14 cellular contexts compared by ENCODE assay signal in the genomic region with DNA sequence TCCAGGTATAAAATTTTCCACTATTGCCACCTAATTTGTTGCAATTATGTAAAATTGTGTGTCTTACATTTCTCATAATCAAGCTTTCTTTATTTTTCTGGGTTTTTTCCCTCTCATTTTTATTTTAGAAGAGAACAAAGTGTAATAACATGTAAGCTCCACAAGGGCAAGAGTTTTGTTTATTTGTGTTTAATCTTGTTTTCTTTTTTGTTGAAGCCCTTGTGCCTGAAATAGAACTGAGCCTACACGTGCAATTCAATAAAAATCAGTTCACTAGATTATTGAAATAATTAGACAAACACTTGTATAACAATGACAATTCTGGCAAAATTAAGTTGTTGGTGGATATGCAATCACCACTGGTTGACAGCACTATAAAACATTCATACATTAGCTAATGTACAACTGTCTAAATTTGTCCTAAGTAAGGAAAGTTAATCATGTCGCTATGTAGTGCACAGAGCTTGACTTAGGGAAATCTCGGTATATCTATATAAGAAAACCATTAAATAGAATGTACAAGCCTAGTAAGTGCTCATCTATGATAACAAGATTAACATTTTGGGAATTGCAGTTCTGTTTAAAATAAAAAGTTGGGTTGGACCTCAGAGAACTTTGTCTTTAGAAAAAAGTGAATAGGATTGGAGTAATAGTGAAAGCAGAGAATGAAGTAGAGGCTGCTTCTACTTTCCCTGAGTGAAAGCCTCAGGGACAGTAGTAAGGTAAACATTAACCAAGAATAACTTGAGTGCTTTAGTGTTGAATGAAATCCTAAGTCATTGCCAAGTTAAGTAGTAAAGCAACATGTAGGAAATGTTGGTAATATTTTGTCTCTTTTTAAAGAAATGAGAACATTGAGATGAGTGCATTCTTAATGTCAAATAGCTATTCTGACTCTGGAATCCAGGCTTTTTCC. TPM values are rescaled to one million over a fixed set of nuclear protein-coding genes. Genes with fewer than 3 reads are reported as not detected.
A peak's percentile ranks its signal among the peaks of the same experiment; 100 is the strongest.
DNase-seq lines count a peak whose midpoint lies in the region; ATAC-seq and TF ChIP-seq lines count a peak whose summit lies in the region.
"Had no signal": no experiment of that assay in that cellular context is flagged by ENCODE, and none has a peak within 500 bp of the region (broad histone marks: within the 10 kb centered on the region; RNA-seq: fewer than 3 reads in every experiment).

No MANE protein-coding gene starts in this region.

- DNase-seq in GM10248 (ENCODE audit: extremely low spot score) (peak; percentile 7), kidney epithelial cell (ENCODE audit: low read depth) (peak; percentile 9), amniotic stem cell (lab: John Stamatoyannopoulos, UW) (no peak), inferior parietal cortex (ENCODE audit: extremely low spot score) (no peak), cerebellum (ENCODE audit: low spot score) (no peak), NCI-H2227 treated with DMSO at 0.1 percent for 48 hours (lab: John Stamatoyannopoulos, UW) (no peak)
- DNase-seq: activated B cell treated with CpG ODN at 0.5 μM for 24 hours, KG1, NCI-H1417, NCI-H524 treated with DMSO at 0.1 percent for 48 hours had no signal

- POLR2A ChIA-PET in GM10248 (lab: Yijun Ruan, JAX) = no interaction called here

- no peaks in the 10 kb centered on the region for H3K27me3 ChIP-seq in kidney epithelial cell (ENCODE audit: control insufficient read depth, insufficient read depth, low read length)
- H3K27me3 ChIP-seq: gastroesophageal sphincter had no signal

- ATAC-seq in GM19467 (IDR thresholded peaks at IDR 0.05; ENCODE audit: unreplicated experiment) (peak; percentile 94), HG03060 (IDR thresholded peaks at IDR 0.05; ENCODE audit: low read depth, unreplicated experiment) (peak; percentile 95)
- ATAC-seq: activated naive CD4-positive, alpha-beta T cell treated with anti-CD3 and anti-CD28 coated beads, Interleukin-2, amount 50 U/mL, for 72 hours; gastroesophageal sphincter had no signal

- H3K4me3 ChIP-seq in kidney epithelial cell (ENCODE audit: low read depth, low read length) = no peak overlapping the region
- H3K4me3 ChIP-seq: gastroesophageal sphincter had no signal

- TF ChIP-seq CTCF in GM10248 (IDR thresholded peaks at IDR 0.05; ENCODE audit: control extremely low read depth, extremely low read depth, low read depth, missing control alignments) = no peak
- no peak for TF ChIP-seq CTCF in kidney epithelial cell (IDR thresholded peaks at IDR 0.05; ENCODE audit: insufficient read depth, low read length, poor library complexity, severe bottlenecking)

- CTCF ChIA-PET in GM10248 (lab: Yijun Ruan, JAX) = interaction anchor here (0.8 to 1.0 kb wide), 2 partner anchors 10 to 55 kb away, joined by 3 read pairs; no protein-coding TSS in a partner anchor

- no peaks in the 10 kb centered on the region for H3K36me3 ChIP-seq in kidney epithelial cell (ENCODE audit: control insufficient read depth, insufficient read depth, low read length)
- H3K36me3 ChIP-seq: gastroesophageal sphincter had no signal

RNA-seq across cellular contexts. Expression of a gene that starts 37.4 kb away (rescaled TPM):
- total RNA-seq in kidney epithelial cell = 0.42 TPM in 1 of 2 replicates, not detected in the other
- 43.4 TPM for total RNA-seq in cerebellum
- total RNA-seq: activated B cell treated with CpG ODN at 0.5 μM for 24 hours; activated naive CD4-positive, alpha-beta T cell treated with anti-CD3 and anti-CD28 coated beads, Interleukin-2, amount 50 U/mL, for 72 hours had no signal

Comparison
In these comparisons a context has a peak if more than half of its experiments do, and no peak if none do; other contexts are left out.
1. DNase-seq: peak in GM10248 (single experiment) and kidney epithelial cell (single experiment); none in amniotic stem cell (single experiment), inferior parietal cortex (single experiment), cerebellum (single experiment) and NCI-H2227 treated with DMSO at 0.1 percent for 48 hours (single experiment).
2. RNA of a gene that starts 37.4 kb away (total RNA-seq): 43.4 TPM in cerebellum (single experiment); 0.42 TPM in kidney epithelial cell; every median in the first group is over 10 times any median in the second.